In the genomic region with DNA sequence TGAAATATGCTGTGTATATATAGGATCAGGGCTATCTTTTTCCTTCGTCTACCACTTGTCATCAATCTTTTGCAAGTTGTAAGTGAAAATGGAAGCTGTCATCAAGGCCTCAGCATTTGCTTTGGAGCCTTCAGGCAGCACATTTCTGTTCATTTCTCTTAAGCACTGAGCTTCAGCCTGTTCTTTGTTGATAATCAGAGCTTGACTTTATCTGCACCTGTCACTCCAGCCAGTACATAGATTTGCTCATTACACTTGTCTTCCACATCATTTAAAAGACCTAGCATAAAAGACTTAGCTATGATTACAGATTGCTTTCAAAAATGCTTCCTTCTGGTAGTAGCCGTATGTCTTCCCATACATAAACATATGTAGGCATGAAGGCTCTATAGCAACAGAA, we compare ENCODE assay signal across 33 cellular contexts.
"Had no signal": no experiment of that assay in that cellular context is flagged by ENCODE, and none has a peak within 500 bp of the region (broad histone marks: within the 10 kb centered on the region; RNA-seq: fewer than 3 reads in every experiment).

No MANE protein-coding gene starts in this region.

- DNase-seq: Kasumi-1, KG1, MG63, NCI-H1048, NCI-H1092 treated with DMSO at 0.1 percent for 48 hours, NCI-H1105 treated with DMSO at 0.1 percent for 48 hours, NCI-H1436, NCI-H146, NCI-H1694, NCI-H187, NCI-H1930, NCI-H2029 treated with DMSO at 0.1 percent for 48 hours, NCI-H2081 treated with DMSO at 0.1 percent for 48 hours, NCI-H2107, NCI-H2171, NCI-H2227 treated with DMSO at 0.1 percent for 48 hours, NCI-H345, NCI-H446, NCI-H510A treated with DMSO at 0.1 percent for 48 hours, NCI-H524 treated with DMSO at 0.1 percent for 48 hours, NCI-H526 treated with DMSO at 0.1 percent for 48 hours, NCI-H774, PC-9, SHP77, SIG-M5, SJCRH30, SK-N-SH, SW 1271, T-helper 1 cell had no signal

- H3K4me2 ChIP-seq: PC-9, SK-N-SH had no signal

- H3K36me3 ChIP-seq: MG63, SJCRH30 had no signal

- H3K9me2 ChIP-seq: SK-N-SH had no signal

- H3K27ac ChIP-seq: PC-9, RWPE1, SJCRH30 had no signal

- H3K4me1 ChIP-seq: SJCRH30 had no signal

- H3K4me3 ChIP-seq: K562, MG63, PC-9, SJCRH30 had no signal

- H3K27me3 ChIP-seq: MG63, SJCRH30 had no signal

- H3K9me3 ChIP-seq: MG63, SJCRH30, SK-N-SH had no signal

- H3K9ac ChIP-seq: SK-N-SH had no signal

- H2AFZ ChIP-seq: PC-9 had no signal

- ATAC-seq: K562, Panc1, Right ventricle myocardium inferior had no signal
